ENCODE assay signal across 18 cellular contexts in genomic region chr17:14875557-14876412, GRCh38.
"Had no signal": no experiment of that assay in that cellular context is flagged by ENCODE, and none has a peak within 500 bp of the region (broad histone marks: within the 10 kb centered on the region; RNA-seq: fewer than 3 reads in every experiment).

No MANE protein-coding gene starts in this region.

- H3K4me1 Mint-ChIP-seq: naive thymus-derived CD8-positive, alpha-beta T cell; stimulated activated naive B cell treated with anti-CD40 and anti-IgM and Interleukin-4, amounts not matched to agents 10 μg/mL and 1 μg/mL and 100 μg/mL, for 72 hours had no signal

- ATAC-seq: gastrocnemius medialis; left ventricle myocardium superior; naive thymus-derived CD8-positive, alpha-beta T cell; right cardiac atrium; stimulated activated naive B cell treated with anti-CD40 and anti-IgM and Interleukin-4, amounts not matched to agents 10 μg/mL and 1 μg/mL and 100 μg/mL, for 72 hours had no signal

- H3K36me3 Mint-ChIP-seq: naive thymus-derived CD8-positive, alpha-beta T cell; stimulated activated naive B cell treated with anti-CD40 and anti-IgM and Interleukin-4, amounts not matched to agents 10 μg/mL and 1 μg/mL and 100 μg/mL, for 72 hours had no signal

- H3K9me3 ChIP-seq: colonic mucosa, gastrocnemius medialis, spleen, stomach, thoracic aorta, transverse colon had no signal

- H3K27me3 ChIP-seq: colonic mucosa, gastrocnemius medialis, spleen, stomach, transverse colon had no signal

- H3K27ac ChIP-seq: colonic mucosa, gastrocnemius medialis, spleen, stomach, thoracic aorta, transverse colon had no signal

- H3K4me3 Mint-ChIP-seq: naive thymus-derived CD8-positive, alpha-beta T cell; stimulated activated naive B cell treated with anti-CD40 and anti-IgM and Interleukin-4, amounts not matched to agents 10 μg/mL and 1 μg/mL and 100 μg/mL, for 72 hours had no signal

- DNase-seq: colonic mucosa; dermis blood vessel endothelial cell; erythroblast; gastrocnemius medialis; islet precursor cell; left ventricle myocardium superior; mesendoderm; naive thymus-derived CD8-positive, alpha-beta T cell; right cardiac atrium; spleen; stimulated activated CD4-positive, alpha-beta T cell treated with anti-CD3 and anti-CD28 coated beads, Interleukin-15, amount 100 ng/mL, for 24 hours; stimulated activated CD4-positive, alpha-beta T cell treated with anti-CD3 and anti-CD28 coated beads, Interleukin-1b, Interleukin-23, amount 100 ng/mL, for 48 hours; stimulated activated CD4-positive, alpha-beta T cell treated with anti-CD3 and anti-CD28 coated beads, Interleukin-4, amount 100 ng/mL, for 24 hours; stimulated activated naive B cell treated with anti-CD40 and anti-IgM and Interleukin-4, amounts not matched to agents 10 μg/mL and 1 μg/mL and 100 μg/mL, for 72 hours; stomach; substantia nigra; transverse colon had no signal

- H3K9me3 Mint-ChIP-seq: naive thymus-derived CD8-positive, alpha-beta T cell; stimulated activated naive B cell treated with anti-CD40 and anti-IgM and Interleukin-4, amounts not matched to agents 10 μg/mL and 1 μg/mL and 100 μg/mL, for 72 hours had no signal

- H3K4me1 ChIP-seq: colonic mucosa, gastrocnemius medialis, spleen, stomach, transverse colon had no signal

- H3K36me3 ChIP-seq: colonic mucosa, gastrocnemius medialis, spleen, stomach, thoracic aorta, transverse colon had no signal

- H3K27ac Mint-ChIP-seq: naive thymus-derived CD8-positive, alpha-beta T cell; stimulated activated naive B cell treated with anti-CD40 and anti-IgM and Interleukin-4, amounts not matched to agents 10 μg/mL and 1 μg/mL and 100 μg/mL, for 72 hours had no signal

- H3K4me3 ChIP-seq: colonic mucosa, gastrocnemius medialis, spleen, stomach, thoracic aorta, transverse colon had no signal
